ENCODE assay signal across 22 cellular contexts in the genomic region with DNA sequence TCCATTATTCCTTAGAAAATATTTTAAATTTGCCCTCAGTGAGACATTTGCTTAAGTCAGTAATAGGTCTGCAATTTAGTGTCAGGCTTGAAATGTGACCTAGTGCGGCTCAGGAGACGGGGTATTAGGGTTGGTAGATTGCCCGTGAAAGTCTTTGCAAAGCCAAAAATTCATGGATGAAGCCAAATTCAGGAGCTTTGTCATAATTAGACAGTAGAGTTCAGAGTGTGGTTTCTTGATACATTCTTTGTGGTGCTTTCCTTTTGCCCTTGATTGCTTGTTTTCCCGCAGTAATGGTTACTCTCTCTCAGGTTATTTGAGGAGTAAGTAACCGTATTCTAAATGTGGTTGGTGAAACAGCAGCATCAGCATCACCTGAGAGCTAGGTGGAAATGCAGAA.
DNase-seq lines count a peak whose midpoint lies in the region; ATAC-seq and TF ChIP-seq lines count a peak whose summit lies in the region.
"Had no signal": no experiment of that assay in that cellular context is flagged by ENCODE, and none has a peak within 500 bp of the region (broad histone marks: within the 10 kb centered on the region; RNA-seq: fewer than 3 reads in every experiment).

No MANE protein-coding gene starts in this region.

- TF ChIP-seq CTCF in KMS-11 (conservative IDR thresholded peaks at IDR 0.05; ENCODE audit: low read depth, low read length) (no peak), WTC11 (IDR thresholded peaks at IDR 0.05) (no peak)

- H3K36me3 ChIP-seq in KMS-11 (ENCODE audit: insufficient read depth) = no peaks in the 10 kb centered on the region
- H3K36me3 ChIP-seq: BLaER1 had no signal

- H4K20me1 ChIP-seq in KMS-11 (ENCODE audit: insufficient read depth) = no peaks in the 10 kb centered on the region
- H4K20me1 ChIP-seq: BLaER1 had no signal

- no peaks in the 10 kb centered on the region for H3K79me2 ChIP-seq in KMS-11 (ENCODE audit: insufficient read depth, low read depth)

- H3K9me3 Mint-ChIP-seq in WTC11 = no peaks in the 10 kb centered on the region
- H3K9me3 Mint-ChIP-seq: CD4-positive, alpha-beta T cell; CD8-positive, alpha-beta memory T cell; GM23338; H9 had no signal

- H3K27me3 Mint-ChIP-seq in WTC11 (ENCODE audit: low read depth) = no peaks in the 10 kb centered on the region
- H3K27me3 Mint-ChIP-seq: B cell; CD4-positive, alpha-beta T cell; CD8-positive, alpha-beta memory T cell had no signal

- peak overlapping the region; percentile 16; the same call in 1 of the 2 replicates for H3K4me2 ChIP-seq in KMS-11
- H3K4me2 ChIP-seq: BLaER1, GM23338 had no signal

- peak overlapping the region; percentile 2; the same call in 1 of the 2 replicates for H3K27ac Mint-ChIP-seq in WTC11
- H3K27ac Mint-ChIP-seq: B cell; CD4-positive, alpha-beta T cell; CD8-positive, alpha-beta memory T cell; H9 had no signal

- ATAC-seq in WTC11 (no peak), GM18861 (IDR thresholded peaks at IDR 0.05; ENCODE audit: unreplicated experiment) (no peak)
- ATAC-seq: GM12878, GM23338, HCT116 had no signal

- CTCF ChIA-PET in WTC11 (lab: Charles Lee) = no interaction called here

- no peak overlapping the region for H2AFZ ChIP-seq in KMS-11 (ENCODE audit: low read depth)
- H2AFZ ChIP-seq: GM23338 had no signal

- POLR2A ChIA-PET in WTC11 (lab: Charles Lee) = interaction anchor here (0.5 kb wide), 1 partner anchor 31 kb away, joined by 3 read pairs; no protein-coding TSS in a partner anchor

- no peak overlapping the region for H3K9ac ChIP-seq in KMS-11
- H3K9ac ChIP-seq: BLaER1 had no signal

- H3K36me3 Mint-ChIP-seq in WTC11 = no peaks in the 10 kb centered on the region

- H3K4me3 ChIP-seq in KMS-11 (IDR thresholded peaks at IDR 0.05; ENCODE audit: insufficient read depth, low read depth, low read length) = no peak overlapping the region
- H3K4me3 ChIP-seq: BLaER1, GM12878, GM23338 had no signal

- H3K4me1 ChIP-seq in KMS-11 (ENCODE audit: low read depth, poor library complexity, severe bottlenecking) = peaks cover 24% of the 10 kb centered on the region
- H3K4me1 ChIP-seq: BLaER1 had no signal

- no peaks in the 10 kb centered on the region for H3K27me3 ChIP-seq in KMS-11 (ENCODE audit: insufficient read depth, low read depth)
- H3K27me3 ChIP-seq: BLaER1 had no signal

- no peak overlapping the region for H3K4me3 Mint-ChIP-seq in WTC11
- H3K4me3 Mint-ChIP-seq: B cell; CD4-positive, alpha-beta T cell; CD8-positive, alpha-beta memory T cell; GM23338; H9 had no signal

- H3K27ac ChIP-seq in KMS-11 = no peak overlapping the region; the same call in 1 of the 2 replicates
- H3K27ac ChIP-seq: 22Rv1, BLaER1, C4-2B had no signal

- no peak for DNase-seq in WTC11 (ENCODE audit: low spot score)
- peak; percentile 70 for DNase-seq in astrocyte of the hippocampus (ENCODE audit: low read depth, low spot score)
- DNase-seq in myocyte (ENCODE audit: low read depth) = peak; percentile 7
- no peak for DNase-seq in NCI-H69 (lab: John Stamatoyannopoulos, UW)
- no peak for DNase-seq in GM19238 (ENCODE audit: insufficient read length, low spot score)
- no peak for DNase-seq in CD1c-positive myeloid dendritic cell (ENCODE audit: extremely low spot score)
- DNase-seq: CD4-positive, alpha-beta T cell; CD8-positive, alpha-beta memory T cell; DMS 273 treated with DMSO at 0.1 percent for 48 hours; DMS79; EL; GDM1; H9 had no signal

- H3K4me1 Mint-ChIP-seq in WTC11 = peaks cover 5% of the 10 kb centered on the region
- H3K4me1 Mint-ChIP-seq: B cell; CD8-positive, alpha-beta memory T cell had no signal

TF ChIP-seq in WTC11, 78 proteins besides CTCF, POLR2A, EP300 and RAD21:
- no peak for TF ChIP-seq ZNF416 (CRISPR knock-in tag; IDR thresholded peaks at IDR 0.05)
- TF ChIP-seq ZNF317 (CRISPR knock-in tag; IDR thresholded peaks at IDR 0.05; ENCODE audit: borderline replicate concordance, low read depth) = no peak
- TF ChIP-seq ZBTB21 (CRISPR knock-in tag; IDR thresholded peaks at IDR 0.05; ENCODE audit: borderline replicate concordance) = no peak
- TF ChIP-seq, protein P1, sequence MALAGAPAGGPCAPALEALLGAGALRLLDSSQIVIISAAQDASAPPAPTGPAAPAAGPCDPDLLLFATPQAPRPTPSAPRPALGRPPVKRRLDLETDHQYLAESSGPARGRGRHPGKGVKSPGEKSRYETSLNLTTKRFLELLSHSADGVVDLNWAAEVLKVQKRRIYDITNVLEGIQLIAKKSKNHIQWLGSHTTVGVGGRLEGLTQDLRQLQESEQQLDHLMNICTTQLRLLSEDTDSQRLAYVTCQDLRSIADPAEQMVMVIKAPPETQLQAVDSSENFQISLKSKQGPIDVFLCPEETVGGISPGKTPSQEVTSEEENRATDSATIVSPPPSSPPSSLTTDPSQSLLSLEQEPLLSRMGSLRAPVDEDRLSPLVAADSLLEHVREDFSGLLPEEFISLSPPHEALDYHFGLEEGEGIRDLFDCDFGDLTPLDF (CRISPR knock-in tag; IDR thresholded peaks at IDR 0.05) = no peak

Comparison
In these comparisons a context has a peak if more than half of its experiments do, and no peak if none do; other contexts are left out.
1. DNase-seq: peak in astrocyte of the hippocampus (single experiment) and myocyte (single experiment); none in WTC11 (single experiment), NCI-H69 (single experiment), GM19238 (single experiment) and CD1c-positive myeloid dendritic cell (single experiment).